ENCODE assay signal across 8 cellular contexts in the genomic region with DNA sequence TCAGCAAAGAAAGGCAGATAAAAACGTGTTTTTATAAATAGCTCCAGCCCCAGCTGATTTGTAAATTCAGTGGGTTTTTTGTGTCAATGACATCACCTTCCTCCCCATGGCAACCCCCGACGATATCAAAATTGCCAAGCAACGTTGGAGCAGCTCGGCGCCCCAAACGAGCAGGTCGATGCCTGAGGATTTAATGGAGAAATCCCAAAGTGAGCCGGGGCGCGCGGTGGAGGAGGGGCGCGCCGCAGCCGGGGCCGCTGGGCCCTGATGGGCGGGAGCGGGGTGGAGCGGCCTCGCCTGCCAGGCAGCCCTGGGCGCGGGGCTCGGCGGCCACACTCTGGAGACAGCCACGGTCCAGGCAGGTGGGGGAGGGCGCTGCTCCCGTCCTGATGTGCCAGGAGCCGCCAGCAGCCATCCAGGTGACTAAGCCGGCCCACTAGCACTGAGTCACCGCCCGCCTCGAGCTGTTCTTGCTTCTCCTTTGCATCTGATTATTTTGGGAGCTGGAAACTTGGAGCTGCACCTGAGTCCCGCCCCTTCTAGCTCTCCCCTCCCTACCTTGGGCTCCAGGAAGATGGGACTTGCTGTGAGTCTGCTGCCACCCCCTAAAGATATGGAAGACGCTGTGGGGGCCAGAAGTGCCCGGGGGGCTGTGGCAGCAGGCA. TPM values are rescaled to one million over a fixed set of nuclear protein-coding genes. Genes with fewer than 3 reads are reported as not detected.
DNase-seq lines count a peak whose midpoint lies in the region; ATAC-seq, FAIRE-seq and TF ChIP-seq lines count a peak whose summit lies in the region.

TSS of gene PAK6 (plus strand) at position 137 of the 665 bp plus-strand sequence. CDS start 25,723 bp downstream, outside the sequence.

- H4K20me1 ChIP-seq in mammary epithelial cell (ENCODE audit: insufficient read depth, low read length), result no peaks in the 10 kb centered on the region

- H3K27me3 ChIP-seq in HAP-1 (ENCODE audit: low read depth) (no peaks in the 10 kb centered on the region), Peyer's patch (no peaks in the 10 kb centered on the region), mammary epithelial cell (ENCODE audit: insufficient read depth, low read length) (no peaks in the 10 kb centered on the region)

- TSS peak; percentile 13 for BruUV-seq in mammary epithelial cell (replicated peaks; lab: Mats Ljungman, UMichigan)

- H3K9ac ChIP-seq in mammary epithelial cell (ENCODE audit: insufficient read depth, low read length) (peak within 1 kb of the TSS; percentile 60), kidney (ENCODE audit: low read length in 2 of 2) (peak within 1 kb of the TSS in 1 of 2 donors; percentile 80)

- H3K4me3 ChIP-seq in AG09309 (ENCODE audit: control insufficient read depth, low read depth, low read length) (peak within 1 kb of the TSS; percentile 32), HAP-1 (peak within 1 kb of the TSS; percentile 14), Peyer's patch (peak within 1 kb of the TSS; percentile 10 to 44 (median 36)), mammary epithelial cell (replicated peaks in 1 of 3; ENCODE audit: insufficient read depth in 1 of 3, low read depth in 2 of 3, low read length in 3 of 3) (peak within 1 kb of the TSS; percentile 23 to 73 (median 61)), kidney (ENCODE audit: low read length in 2 of 2) (peak within 1 kb of the TSS in 1 of 2 donors; percentile 60)

- no peak for FAIRE-seq in kidney (lab: Jason Lieb, UNC)

- no peak for TF ChIP-seq POLR2A in Peyer's patch (IDR thresholded peaks at IDR 0.05)

- H3K4me2 ChIP-seq in mammary epithelial cell (ENCODE audit: insufficient read depth, low read depth, low read length), result peak within 1 kb of the TSS; percentile 99

- in situ Hi-C loops in HAP-1 (cut with MboI; ENCODE audit: low sequenced_read_pairs), result no loop called here
- in situ Hi-C loops in mammary epithelial cell (cut with MboI; ENCODE audit: low sequenced_read_pairs in 2 of 2), result no loop called here

- H3K36me3 ChIP-seq in HAP-1 (replicated peaks) (no peaks in the 10 kb centered on the region), Peyer's patch (no peaks in the 10 kb centered on the region), mammary epithelial cell (ENCODE audit: insufficient read depth, low read length) (no peaks in the 10 kb centered on the region), kidney (ENCODE audit: control insufficient read depth in 1 of 2, insufficient read depth in 2 of 2, low read length in 2 of 2) (no peaks in the 10 kb centered on the region)

- TF ChIP-seq CTCF in AG09309 (IDR thresholded peaks at IDR 0.05; ENCODE audit: control insufficient read depth, insufficient read depth, low read depth, low read length, missing control alignments) (no peak), Peyer's patch (IDR thresholded peaks at IDR 0.05) (no peak), mammary epithelial cell (conservative IDR thresholded peaks at IDR 0.05 in 1 of 2, IDR thresholded peaks at IDR 0.05 in 1 of 2; ENCODE audit: extremely low read depth in 1 of 2, insufficient read depth in 1 of 2, low read depth in 1 of 2, low read length in 2 of 2) (no peak), kidney (IDR thresholded peaks at IDR 0.05; ENCODE audit: borderline replicate concordance, extremely low read depth, insufficient read depth) (no peak)

- intact Hi-C loops in mammary epithelial cell (cut with micrococcal nuclease) (loop anchor here (2.0 kb wide), 1 partner anchor 22 kb away; no protein-coding TSS in a partner anchor), kidney (cut with DNase I) (no loop called here)

- H3K4me1 ChIP-seq in HAP-1 (peaks cover 7% of the 10 kb centered on the region), Peyer's patch (peaks cover 0 to 9% (median 4%) of the 10 kb centered on the region in 4 donors), mammary epithelial cell (ENCODE audit: insufficient read depth, low read length) (peaks cover 73% of the 10 kb centered on the region), kidney (ENCODE audit: control insufficient read depth in 1 of 2, insufficient read depth in 1 of 2, low read depth in 1 of 2, low read length in 2 of 2) (peaks cover 0 to 4% of the 10 kb centered on the region in 2 donors)

- H3K9me3 ChIP-seq in HAP-1 (no peaks in the 10 kb centered on the region), Peyer's patch (no peaks in the 10 kb centered on the region), mammary epithelial cell (replicated peaks; ENCODE audit: insufficient read depth, low read length) (no peaks in the 10 kb centered on the region), kidney (ENCODE audit: control insufficient read depth in 1 of 2, low read length in 2 of 2) (no peaks in the 10 kb centered on the region)

- 4% methylated on average over 26 of the region's 36 CpGs for WGBS in mammary epithelial cell (ENCODE audit: low coverage, missing lambda C conversion rate)

- H3K79me2 ChIP-seq in mammary epithelial cell (ENCODE audit: insufficient read depth, low read length), result peaks cover 29% of the 10 kb centered on the region

- CTCF ChIA-PET in mammary epithelial cell (lab: Charles Lee; ENCODE audit: low non-redundant PET), result interaction anchor here (0.6 to 1.3 kb wide), 5 partner anchors 22 to 184 kb away, joined by 3 to 5 read pairs (median 3); no protein-coding TSS in a partner anchor

- ATAC-seq in HG03139 (IDR thresholded peaks at IDR 0.05; ENCODE audit: unreplicated experiment), result no peak

- peak within 1 kb of the TSS; percentile 84 for H2AFZ ChIP-seq in mammary epithelial cell (ENCODE audit: low read depth, low read length)

- dilution Hi-C loops in mammary epithelial cell (cut with HindIII; ENCODE audit: low sequenced_read_pairs), result no loop called here

- no peak for DNase-seq in AG09309 (ENCODE audit: low read depth)
- DNase-seq in HAP-1 (ENCODE audit: low spot score in 2 of 2), result peak; percentile 9 to 71
- peak; percentile 15 to 68 (median 65) for DNase-seq in Peyer's patch
- DNase-seq in mammary epithelial cell, result peak; percentile 95
- peak; percentile 96 for DNase-seq in kidney
- peak; percentile 13 to 33 (median 13) for DNase-seq in stimulated activated CD4-positive, alpha-beta T cell treated with anti-CD3 and anti-CD28 coated beads, Interleukin-12 subunit alpha, Interleukin-12 subunit beta, amount 100 ng/mL, for 48 hours (ENCODE audit: low read depth in 2 of 3, low spot score in 1 of 3)
- DNase-seq in epidermal melanocyte (ENCODE audit: insufficient read length, low spot score), result no peak

- H3K27ac ChIP-seq in Peyer's patch (no peak within 1 kb of the TSS), mammary epithelial cell (ENCODE audit: insufficient read depth, low read depth, low read length) (peak within 1 kb of the TSS; percentile 75), kidney (ENCODE audit: low read depth in 2 of 2, low read length in 2 of 2) (peak within 1 kb of the TSS; percentile 85 to 89)

RNA-seq across cellular contexts. Expression of gene PAK6, which starts in this region (rescaled TPM):
- 1 to 10 TPM in 2 of 4 donors, not detected in 2; 3.3 to 4.7 TPM for total RNA-seq in Peyer's patch
- 10 to 100 TPM; 13.7 to 33.8 TPM for total RNA-seq in mammary epithelial cell
- 24.6 TPM for polyA plus RNA-seq in mammary epithelial cell
- polyA minus RNA-seq in mammary epithelial cell, result 11.1 TPM
- 11.9 TPM for total RNA-seq in kidney
- polyA plus RNA-seq in kidney (ENCODE audit: insufficient read depth, low read depth, low replicate concordance), result 8.1 TPM

Comparison
In these comparisons a context has a peak if more than half of its experiments do, and no peak if none do; other contexts are left out.
1. DNase-seq: peak in HAP-1 (2 of 2), Peyer's patch (3 of 3), mammary epithelial cell (single experiment), kidney (single experiment) and stimulated activated CD4-positive, alpha-beta T cell treated with anti-CD3 and anti-CD28 coated beads, Interleukin-12 subunit alpha, Interleukin-12 subunit beta, amount 100 ng/mL, for 48 hours (3 of 3); none in AG09309 (single experiment) and epidermal melanocyte (single experiment).
2. H3K27ac ChIP-seq: peak in mammary epithelial cell (single experiment) and kidney (2 of 2); none in Peyer's patch (0 of 4).